8 cellular contexts compared by ENCODE assay signal in the genomic region with DNA sequence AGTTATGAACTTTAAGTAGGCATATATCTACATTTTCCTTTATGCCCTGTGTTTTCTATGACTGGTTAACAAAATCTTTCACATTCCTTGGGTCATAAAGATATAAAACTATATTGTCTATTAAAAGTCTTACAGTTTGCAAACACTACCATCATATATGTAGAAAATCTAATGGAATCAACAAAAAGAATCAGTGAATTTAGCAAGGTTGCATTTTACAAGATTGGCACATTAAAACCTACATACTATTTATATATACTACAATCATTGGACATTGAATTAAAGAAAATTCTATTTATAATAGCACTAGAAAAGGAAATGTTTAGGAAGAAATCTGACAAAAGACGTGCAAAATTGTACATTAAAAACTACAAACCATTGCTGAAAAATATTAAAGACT.
"Had no signal": no experiment of that assay in that cellular context is flagged by ENCODE, and none has a peak within 500 bp of the region (broad histone marks: within the 10 kb centered on the region; RNA-seq: fewer than 3 reads in every experiment).

No MANE protein-coding gene starts in this region.

- ATAC-seq: GM23338 had no signal

- H3K9me3 Mint-ChIP-seq: GM23338, H9, IgD-negative memory B cell had no signal

- H3K4me3 Mint-ChIP-seq: GM23338, H9, IgD-negative memory B cell had no signal

- DNase-seq: H9, HCEC 1CT, KG1 had no signal

- H3K27me3 Mint-ChIP-seq: IgD-negative memory B cell had no signal

- H3K36me3 Mint-ChIP-seq: IgD-negative memory B cell had no signal

- H3K4me1 Mint-ChIP-seq: GM23338, H9, IgD-negative memory B cell had no signal

- H3K27ac Mint-ChIP-seq: GM23338, H9, IgD-negative memory B cell had no signal

- H3K4me2 ChIP-seq: GM23338 had no signal

- H3K27ac ChIP-seq: HL-60 had no signal

- FAIRE-seq: H1, H54 had no signal

- H2AFZ ChIP-seq: GM23338 had no signal

- H3K4me3 ChIP-seq: GM23338 had no signal
